ENCODE assay signal across 1 cellular context in genomic region chr9:117494401-117495130, GRCh38.
TF ChIP-seq lines count a peak whose summit lies in the region.

No MANE protein-coding gene starts in this region.

TF ChIP-seq in SK-N-SH, 30 proteins besides CTCF, POLR2A, EP300 and RAD21 (continued from another document):
- TF ChIP-seq IRF3 (IDR thresholded peaks at IDR 0.05; ENCODE audit: low read depth, low read length) (no peak), FOXJ3 (CRISPR knock-in tag; IDR thresholded peaks at IDR 0.05) (no peak), MAX (IDR thresholded peaks at IDR 0.05; ENCODE audit: low read depth) (no peak), TAF1 (IDR thresholded peaks at IDR 0.05; ENCODE audit: borderline replicate concordance, low read depth, low read length) (no peak)
TF ChIP-seq in SK-N-SH: peak in this region for 0.
